In the genomic region with DNA sequence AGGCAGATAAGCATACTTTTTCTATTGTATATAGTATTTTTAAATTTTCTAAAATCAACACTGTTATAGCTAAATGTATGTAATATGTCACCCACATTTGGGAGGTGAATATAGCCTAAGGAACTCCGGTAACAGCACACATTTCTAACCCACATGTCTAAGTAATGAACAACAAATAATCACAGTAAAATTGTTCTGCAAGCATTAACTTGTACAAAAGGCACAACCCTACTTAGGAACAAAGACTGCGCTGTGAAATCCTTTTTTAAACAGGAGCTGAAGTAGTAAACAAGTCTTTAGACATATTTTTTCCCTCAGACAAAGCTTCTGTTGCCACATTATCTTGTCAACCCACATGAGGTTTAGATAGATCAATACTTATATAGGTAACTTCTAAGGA, we compare ENCODE assay signal across 15 cellular contexts.
DNase-seq lines count a peak whose midpoint lies in the region; FAIRE-seq and TF ChIP-seq lines count a peak whose summit lies in the region.
"Had no signal": no experiment of that assay in that cellular context is flagged by ENCODE, and none has a peak within 500 bp of the region (broad histone marks: within the 10 kb centered on the region; RNA-seq: fewer than 3 reads in every experiment).

No MANE protein-coding gene starts in this region.

- TF ChIP-seq CTCF in suprapubic skin (IDR thresholded peaks at IDR 0.05) (no peak), spleen (IDR thresholded peaks at IDR 0.05 in 8 of 11, conservative IDR thresholded peaks at IDR 0.05 in 3 of 11) (no peak)

- DNase-seq in NCI-H82 (lab: John Stamatoyannopoulos, UW) (peak; percentile 13), NCI-H82 treated with DMSO at 0.1 percent for 48 hours (lab: John Stamatoyannopoulos, UW; ENCODE audit: unreplicated experiment) (no peak), NCI-H146 treated with DMSO at 0.1 percent for 48 hours (lab: John Stamatoyannopoulos, UW; ENCODE audit: unreplicated experiment) (peak; percentile 76), epithelial cell of prostate (ENCODE audit: low read depth, low spot score) (peak; percentile 6), suprapubic skin (ENCODE audit: low spot score in 2 of 2) (no peak), spleen (no peak), retina (no peak), frontal cortex (ENCODE audit: low spot score in 2 of 2) (no peak)
- DNase-seq: ACHN; Calu3; CD4-positive, CD25-positive, alpha-beta regulatory T cell; DMS 273 treated with DMSO at 0.1 percent for 48 hours had no signal

- FAIRE-seq in frontal cortex (lab: Jason Lieb, UNC) = no peak
- FAIRE-seq: H54 had no signal

- no peak for TF ChIP-seq EP300 in suprapubic skin (IDR thresholded peaks at IDR 0.05)

- no peaks in the 10 kb centered on the region for H3K9me3 ChIP-seq in suprapubic skin
- peaks cover 0 to 7% (median 0%) of the 10 kb centered on the region in 8 donors for H3K9me3 ChIP-seq in spleen
- H3K9me3 ChIP-seq: BLaER1 treated with 17β-estradiol and CSF1 and Interleukin-3, amounts not matched to agents 10 nM and 100 nM had no signal

- H3K4me3 ChIP-seq in suprapubic skin (no peak overlapping the region), spleen (no peak overlapping the region)
- H3K4me3 ChIP-seq: BLaER1 treated with 17β-estradiol and CSF1 and Interleukin-3, amounts not matched to agents 10 nM and 100 nM; GM23248 had no signal

- TF ChIP-seq POLR2A in suprapubic skin (IDR thresholded peaks at IDR 0.05) (no peak), spleen (IDR thresholded peaks at IDR 0.05) (no peak)

- intact Hi-C loops in spleen (cut with DNase I; ENCODE audit: low total_unique reads) = no loop called here

- peaks cover 13% of the 10 kb centered on the region for H3K4me1 ChIP-seq in suprapubic skin
- H3K4me1 ChIP-seq in spleen = no peaks in the 10 kb centered on the region
- H3K4me1 ChIP-seq: BLaER1 treated with 17β-estradiol and CSF1 and Interleukin-3, amounts not matched to agents 10 nM and 100 nM had no signal

- WGBS in suprapubic skin = 55% methylated on average over 2 of the region's 2 CpGs
- WGBS in spleen, 5 donors = 85 to 91% (median 87%) methylated on average over 2 of the region's 2 CpGs

- no peaks in the 10 kb centered on the region for H3K27me3 ChIP-seq in suprapubic skin
- H3K27me3 ChIP-seq in spleen (replicated peaks in 1 of 7) = no peaks in the 10 kb centered on the region
- H3K27me3 ChIP-seq: BLaER1 treated with 17β-estradiol and CSF1 and Interleukin-3, amounts not matched to agents 10 nM and 100 nM had no signal

- peak overlapping the region; percentile 7 for H3K27ac ChIP-seq in epithelial cell of prostate
- peak overlapping the region; percentile 64 for H3K27ac ChIP-seq in suprapubic skin
- H3K27ac ChIP-seq in spleen = no peak overlapping the region
- H3K27ac ChIP-seq: BLaER1 treated with 17β-estradiol and CSF1 and Interleukin-3, amounts not matched to agents 10 nM and 100 nM; GM23248 had no signal

- H3K36me3 ChIP-seq in suprapubic skin (no peaks in the 10 kb centered on the region), spleen (no peaks in the 10 kb centered on the region)
- H3K36me3 ChIP-seq: BLaER1 treated with 17β-estradiol and CSF1 and Interleukin-3, amounts not matched to agents 10 nM and 100 nM had no signal

Comparison
In these comparisons a context has a peak if more than half of its experiments do, and no peak if none do; other contexts are left out.
1. DNase-seq: peak in NCI-H82 (single experiment), NCI-H146 treated with DMSO at 0.1 percent for 48 hours (single experiment) and epithelial cell of prostate (single experiment); none in NCI-H82 treated with DMSO at 0.1 percent for 48 hours (single experiment), suprapubic skin (0 of 2), spleen (single experiment), retina (single experiment) and frontal cortex (0 of 2).
2. H3K27ac ChIP-seq: peak in epithelial cell of prostate (single experiment) and suprapubic skin (single experiment); none in spleen (0 of 8).